Comparison of ENCODE assay signal across 1 cellular context in the genomic region with DNA sequence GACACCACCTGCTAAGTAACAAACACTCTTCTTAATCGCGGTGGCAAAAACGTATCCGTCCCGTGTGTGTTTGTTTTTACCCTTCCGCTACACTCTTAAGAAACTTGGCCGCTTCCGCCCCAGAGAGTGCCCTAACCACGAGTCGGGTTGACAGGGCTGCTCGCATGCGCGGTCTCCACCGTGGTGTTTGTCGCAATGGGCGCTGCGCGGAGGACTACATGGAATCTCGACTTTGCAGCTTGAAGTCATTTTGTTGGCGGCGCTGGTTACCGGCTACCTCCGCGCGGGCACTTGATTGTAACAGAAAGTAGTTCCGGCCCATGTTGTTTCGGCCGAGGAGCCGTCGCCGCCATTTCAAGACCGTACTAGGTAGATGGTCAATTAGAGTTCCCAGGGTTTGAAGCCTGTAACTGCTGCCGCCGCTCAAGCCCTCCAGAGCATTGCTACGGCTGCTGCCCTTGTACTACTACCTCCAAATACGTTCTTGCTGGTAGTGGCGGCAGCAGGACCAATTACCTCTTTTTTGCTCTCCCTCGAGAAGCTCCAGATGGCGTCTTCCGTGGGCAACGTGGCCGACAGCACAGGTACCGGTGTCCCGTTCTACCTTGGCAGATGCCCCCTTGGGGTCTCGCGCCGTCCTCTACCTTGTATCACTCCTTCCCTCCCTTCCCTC.
TF ChIP-seq lines count a peak whose summit lies in the region.

Gene OGT, plus strand, starts transcription at position 352 of the 673 bp plus-strand sequence. Its CDS starts 196 bp downstream, at position 548.

TF ChIP-seq in HepG2, 621 proteins besides CTCF, POLR2A, EP300 and RAD21 (continued from another document):
- TF ChIP-seq, protein P1, sequence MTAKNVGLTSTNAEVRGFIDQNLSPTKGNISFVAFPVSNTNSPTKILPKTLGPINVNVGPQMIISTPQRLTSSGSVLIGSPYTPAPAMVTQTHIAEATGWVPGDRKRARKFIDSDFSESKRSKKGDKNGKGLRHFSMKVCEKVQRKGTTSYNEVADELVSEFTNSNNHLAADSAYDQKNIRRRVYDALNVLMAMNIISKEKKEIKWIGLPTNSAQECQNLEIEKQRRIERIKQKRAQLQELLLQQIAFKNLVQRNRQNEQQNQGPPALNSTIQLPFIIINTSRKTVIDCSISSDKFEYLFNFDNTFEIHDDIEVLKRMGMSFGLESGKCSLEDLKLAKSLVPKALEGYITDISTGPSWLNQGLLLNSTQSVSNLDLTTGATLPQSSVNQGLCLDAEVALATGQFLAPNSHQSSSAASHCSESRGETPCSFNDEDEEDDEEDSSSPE (CRISPR knock-in tag; IDR thresholded peaks at IDR 0.05), result peak; percentile 73
- TF ChIP-seq ZNF557 (CRISPR knock-in tag; IDR thresholded peaks at IDR 0.05) (0 out of 2 replicates have a peak, but pooled peaks have one; percentile 55), ZNF503 (CRISPR knock-in tag; IDR thresholded peaks at IDR 0.05) (no peak), FOXC1 (CRISPR knock-in tag; IDR thresholded peaks at IDR 0.05; ENCODE audit: borderline replicate concordance) (peak; percentile 81; the same call in 1 of the 2 replicates), SP140L (CRISPR knock-in tag; IDR thresholded peaks at IDR 0.05; ENCODE audit: borderline replicate concordance) (no peak), ZNF605 (CRISPR knock-in tag; IDR thresholded peaks at IDR 0.05) (peak; percentile 74), CREM (IDR thresholded peaks at IDR 0.05) (peak; percentile 63), CREM (CRISPR knock-in tag; IDR thresholded peaks at IDR 0.05) (no peak), ERF (CRISPR knock-in tag; IDR thresholded peaks at IDR 0.05) (no peak; the same call in 1 of the 2 replicates), DBP (CRISPR knock-in tag; IDR thresholded peaks at IDR 0.05; ENCODE audit: not compliant biosample characterization) (no peak), BATF2 (CRISPR knock-in tag; IDR thresholded peaks at IDR 0.05) (no peak), CBX5 (CRISPR knock-in tag; IDR thresholded peaks at IDR 0.05; ENCODE audit: borderline replicate concordance) (0 out of 2 replicates have a peak, but pooled peaks have one; percentile 61), ATF3 (CRISPR knock-in tag; IDR thresholded peaks at IDR 0.05) (no peak), ARNT (IDR thresholded peaks at IDR 0.05) (no peak), ZNF761 (CRISPR knock-in tag; conservative IDR thresholded peaks at IDR 0.05) (no peak), ATF4 (CRISPR knock-in tag; IDR thresholded peaks at IDR 0.05) (peak in 1 of 2 experiments; percentile 77; a peak in 2 of 4 replicates), ZNF781 (CRISPR knock-in tag; IDR thresholded peaks at IDR 0.05; ENCODE audit: borderline replicate concordance, not compliant biosample characterization) (no peak), MAZ (IDR thresholded peaks at IDR 0.05; ENCODE audit: borderline replicate concordance, low read depth, low read length) (no peak), MAZ (CRISPR knock-in tag; IDR thresholded peaks at IDR 0.05; ENCODE audit: low read depth) (peak; percentile 36), ZNF703 (CRISPR knock-in tag; IDR thresholded peaks at IDR 0.05; ENCODE audit: borderline replicate concordance) (no peak), FOXP1 (IDR thresholded peaks at IDR 0.05) (peak; percentile 20; the same call in 1 of the 2 replicates), FOXP1 (CRISPR knock-in tag; IDR thresholded peaks at IDR 0.05) (peak; percentile 61), RFXANK (CRISPR knock-in tag; IDR thresholded peaks at IDR 0.05) (no peak), ASH2L (IDR thresholded peaks at IDR 0.05; ENCODE audit: insufficient read length, low read depth, low read length) (peak; percentile 63), ZNF577 (CRISPR knock-in tag; IDR thresholded peaks at IDR 0.05; ENCODE audit: borderline replicate concordance, low read depth) (no peak), ONECUT2 (CRISPR knock-in tag; IDR thresholded peaks at IDR 0.05) (no peak), CENPT (CRISPR knock-in tag; IDR thresholded peaks at IDR 0.05; ENCODE audit: low read depth) (no peak), IKZF5 (CRISPR knock-in tag; IDR thresholded peaks at IDR 0.05) (peak; percentile 59; the same call in 1 of the 2 replicates), SRSF4 (IDR thresholded peaks at IDR 0.05; ENCODE audit: low read depth, low read length, poor library complexity, severe bottlenecking) (no peak), ZNF629 (CRISPR knock-in tag; conservative IDR thresholded peaks at IDR 0.05) (peak; percentile 45), GMEB1 (CRISPR knock-in tag; IDR thresholded peaks at IDR 0.05; ENCODE audit: borderline replicate concordance) (peak; percentile 53; the same call in 1 of the 2 replicates), ZNF207 (IDR thresholded peaks at IDR 0.05; ENCODE audit: borderline replicate concordance) (no peak), ELF1 (CRISPR knock-in tag; IDR thresholded peaks at IDR 0.05) (peak; percentile 69; the same call in 1 of the 2 replicates), ZSCAN22 (CRISPR knock-in tag; IDR thresholded peaks at IDR 0.05) (no peak), KLF9 (CRISPR knock-in tag; IDR thresholded peaks at IDR 0.05; ENCODE audit: low read depth) (no peak), RCOR2 (CRISPR knock-in tag; IDR thresholded peaks at IDR 0.05) (no peak), CREB1 (IDR thresholded peaks at IDR 0.05) (peak; percentile 65), CREB1 (CRISPR knock-in tag; IDR thresholded peaks at IDR 0.05) (peak; percentile 68; the same call in 1 of the 2 replicates), ZMYM2 (CRISPR knock-in tag; IDR thresholded peaks at IDR 0.05) (no peak), GFI1 (CRISPR knock-in tag; IDR thresholded peaks at IDR 0.05; ENCODE audit: borderline replicate concordance) (no peak), KMT2A (CRISPR knock-in tag; IDR thresholded peaks at IDR 0.05) (peak; percentile 91; the same call in 1 of the 2 replicates)
- TF ChIP-seq, protein P2, sequence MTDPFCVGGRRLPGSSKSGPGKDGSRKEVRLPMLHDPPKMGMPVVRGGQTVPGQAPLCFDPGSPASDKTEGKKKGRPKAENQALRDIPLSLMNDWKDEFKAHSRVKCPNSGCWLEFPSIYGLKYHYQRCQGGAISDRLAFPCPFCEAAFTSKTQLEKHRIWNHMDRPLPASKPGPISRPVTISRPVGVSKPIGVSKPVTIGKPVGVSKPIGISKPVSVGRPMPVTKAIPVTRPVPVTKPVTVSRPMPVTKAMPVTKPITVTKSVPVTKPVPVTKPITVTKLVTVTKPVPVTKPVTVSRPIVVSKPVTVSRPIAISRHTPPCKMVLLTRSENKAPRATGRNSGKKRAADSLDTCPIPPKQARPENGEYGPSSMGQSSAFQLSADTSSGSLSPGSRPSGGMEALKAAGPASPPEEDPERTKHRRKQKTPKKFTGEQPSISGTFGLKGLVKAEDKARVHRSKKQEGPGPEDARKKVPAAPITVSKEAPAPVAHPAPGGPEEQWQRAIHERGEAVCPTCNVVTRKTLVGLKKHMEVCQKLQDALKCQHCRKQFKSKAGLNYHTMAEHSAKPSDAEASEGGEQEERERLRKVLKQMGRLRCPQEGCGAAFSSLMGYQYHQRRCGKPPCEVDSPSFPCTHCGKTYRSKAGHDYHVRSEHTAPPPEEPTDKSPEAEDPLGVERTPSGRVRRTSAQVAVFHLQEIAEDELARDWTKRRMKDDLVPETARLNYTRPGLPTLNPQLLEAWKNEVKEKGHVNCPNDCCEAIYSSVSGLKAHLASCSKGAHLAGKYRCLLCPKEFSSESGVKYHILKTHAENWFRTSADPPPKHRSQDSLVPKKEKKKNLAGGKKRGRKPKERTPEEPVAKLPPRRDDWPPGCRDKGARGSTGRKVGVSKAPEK (CRISPR knock-in tag; IDR thresholded peaks at IDR 0.05; ENCODE audit: borderline replicate concordance), result no peak
- TF ChIP-seq, protein P3, sequence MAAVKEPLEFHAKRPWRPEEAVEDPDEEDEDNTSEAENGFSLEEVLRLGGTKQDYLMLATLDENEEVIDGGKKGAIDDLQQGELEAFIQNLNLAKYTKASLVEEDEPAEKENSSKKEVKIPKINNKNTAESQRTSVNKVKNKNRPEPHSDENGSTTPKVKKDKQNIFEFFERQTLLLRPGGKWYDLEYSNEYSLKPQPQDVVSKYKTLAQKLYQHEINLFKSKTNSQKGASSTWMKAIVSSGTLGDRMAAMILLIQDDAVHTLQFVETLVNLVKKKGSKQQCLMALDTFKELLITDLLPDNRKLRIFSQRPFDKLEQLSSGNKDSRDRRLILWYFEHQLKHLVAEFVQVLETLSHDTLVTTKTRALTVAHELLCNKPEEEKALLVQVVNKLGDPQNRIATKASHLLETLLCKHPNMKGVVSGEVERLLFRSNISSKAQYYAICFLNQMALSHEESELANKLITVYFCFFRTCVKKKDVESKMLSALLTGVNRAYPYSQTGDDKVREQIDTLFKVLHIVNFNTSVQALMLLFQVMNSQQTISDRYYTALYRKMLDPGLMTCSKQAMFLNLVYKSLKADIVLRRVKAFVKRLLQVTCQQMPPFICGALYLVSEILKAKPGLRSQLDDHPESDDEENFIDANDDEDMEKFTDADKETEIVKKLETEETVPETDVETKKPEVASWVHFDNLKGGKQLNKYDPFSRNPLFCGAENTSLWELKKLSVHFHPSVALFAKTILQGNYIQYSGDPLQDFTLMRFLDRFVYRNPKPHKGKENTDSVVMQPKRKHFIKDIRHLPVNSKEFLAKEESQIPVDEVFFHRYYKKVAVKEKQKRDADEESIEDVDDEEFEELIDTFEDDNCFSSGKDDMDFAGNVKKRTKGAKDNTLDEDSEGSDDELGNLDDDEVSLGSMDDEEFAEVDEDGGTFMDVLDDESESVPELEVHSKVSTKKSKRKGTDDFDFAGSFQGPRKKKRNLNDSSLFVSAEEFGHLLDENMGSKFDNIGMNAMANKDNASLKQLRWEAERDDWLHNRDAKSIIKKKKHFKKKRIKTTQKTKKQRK (IDR thresholded peaks at IDR 0.05; ENCODE audit: low read length), result no peak
